Comparison of ENCODE assay signal across 8 cellular contexts in genomic region chr10:31083765-31084184, GRCh38. TPM values are rescaled to one million over a fixed set of nuclear protein-coding genes. Genes with fewer than 3 reads are reported as not detected.
DNase-seq lines count a peak whose midpoint lies in the region; ATAC-seq, FAIRE-seq and TF ChIP-seq lines count a peak whose summit lies in the region.

No MANE protein-coding gene starts in this region.

- no peak overlapping the region for H3K4me2 ChIP-seq in DOHH2 (ENCODE audit: low read length)

- no peak overlapping the region for H3K27ac ChIP-seq in DOHH2 (ENCODE audit: low read depth, low read length)

- H3K27me3 ChIP-seq in DOHH2 (ENCODE audit: control insufficient read depth, low read length), result no peaks in the 10 kb centered on the region

- H3K4me3 Mint-ChIP-seq in activated naive CD8-positive, alpha-beta T cell treated with anti-CD3 and anti-CD28 coated beads, Interleukin-2, amount 10 ng/mL, durations not matched to agents 7 days and 5 days, result no peak overlapping the region

- H3K9me3 ChIP-seq in DOHH2 (ENCODE audit: control insufficient read depth, insufficient read depth, low read length), result no peaks in the 10 kb centered on the region

- ATAC-seq in activated naive CD8-positive, alpha-beta T cell treated with anti-CD3 and anti-CD28 coated beads, Interleukin-2, amount 10 ng/mL, durations not matched to agents 7 days and 5 days (ENCODE audit: low read depth), result peak; percentile 81
- no peak for ATAC-seq in HG03342 (IDR thresholded peaks at IDR 0.05; ENCODE audit: unreplicated experiment)

- DNase-seq in LoVo (ENCODE audit: low spot score) (peak; percentile 59), SW 1271 (lab: John Stamatoyannopoulos, UW) (peak; percentile 40 to 61), iPS-NIHi11 (ENCODE audit: low spot score) (peak; percentile 70), frontal cortex (ENCODE audit: low spot score in 2 of 2) (no peak)
- peak; percentile 46 for DNase-seq in activated naive CD8-positive, alpha-beta T cell treated with anti-CD3 and anti-CD28 coated beads, Interleukin-2, amount 10 ng/mL, durations not matched to agents 7 days and 5 days
- DNase-seq in stimulated activated CD4-positive, alpha-beta T cell treated with anti-CD3 and anti-CD28 coated beads, Interleukin-4, amount 100 ng/mL, for 4 hours, result peak; percentile 47 to 54

- H3K27ac Mint-ChIP-seq in activated naive CD8-positive, alpha-beta T cell treated with anti-CD3 and anti-CD28 coated beads, Interleukin-2, amount 10 ng/mL, durations not matched to agents 7 days and 5 days, result no peak overlapping the region

- TF ChIP-seq CTCF in DOHH2 (IDR thresholded peaks at IDR 0.05; ENCODE audit: low read depth, low read length, poor library complexity, severe bottlenecking), result peak; percentile 55

- H3F3A ChIP-seq in DOHH2 (ENCODE audit: control insufficient read depth, insufficient read depth), result no peaks in the 10 kb centered on the region

- no peaks in the 10 kb centered on the region for H3K79me2 ChIP-seq in DOHH2 (ENCODE audit: control insufficient read depth, low read length)

- peaks cover 3% of the 10 kb centered on the region for H3K27me3 Mint-ChIP-seq in activated naive CD8-positive, alpha-beta T cell treated with anti-CD3 and anti-CD28 coated beads, Interleukin-2, amount 10 ng/mL, durations not matched to agents 7 days and 5 days

- H3K4me1 Mint-ChIP-seq in activated naive CD8-positive, alpha-beta T cell treated with anti-CD3 and anti-CD28 coated beads, Interleukin-2, amount 10 ng/mL, durations not matched to agents 7 days and 5 days, result peaks cover 8% of the 10 kb centered on the region

- H3K9me2 ChIP-seq in DOHH2 (replicated peaks; ENCODE audit: control insufficient read depth, low read length), result no peaks in the 10 kb centered on the region

- no peaks in the 10 kb centered on the region for H3K9me3 Mint-ChIP-seq in activated naive CD8-positive, alpha-beta T cell treated with anti-CD3 and anti-CD28 coated beads, Interleukin-2, amount 10 ng/mL, durations not matched to agents 7 days and 5 days

- no peak overlapping the region for H3K4me3 ChIP-seq in DOHH2 (ENCODE audit: low read length)

- POLR2A ChIA-PET in activated naive CD8-positive, alpha-beta T cell treated with anti-CD3 and anti-CD28 coated beads, Interleukin-2, amount 10 ng/mL, durations not matched to agents 7 days and 5 days (lab: Charles Lee), result interaction anchor here (0.7 kb wide), 1 partner anchor 414 kb away, joined by 3 read pairs; no protein-coding TSS in a partner anchor

- H3K4me1 ChIP-seq in DOHH2 (ENCODE audit: control insufficient read depth, low read length), result no peaks in the 10 kb centered on the region

- H3K36me3 ChIP-seq in DOHH2 (ENCODE audit: control insufficient read depth, low read length), result no peaks in the 10 kb centered on the region

- no peak for FAIRE-seq in frontal cortex (lab: Jason Lieb, UNC)

- H3K36me3 Mint-ChIP-seq in activated naive CD8-positive, alpha-beta T cell treated with anti-CD3 and anti-CD28 coated beads, Interleukin-2, amount 10 ng/mL, durations not matched to agents 7 days and 5 days, result no peaks in the 10 kb centered on the region

- no peaks in the 10 kb centered on the region for H4K20me1 ChIP-seq in DOHH2 (ENCODE audit: control insufficient read depth, insufficient read depth, low read depth, low read length)

RNA-seq across cellular contexts. Expression of gene ZNF438, which starts 52.1 kb away (rescaled TPM):
- 1 to 10 TPM; 3.1 to 3.9 TPM for total RNA-seq in activated naive CD8-positive, alpha-beta T cell treated with anti-CD3 and anti-CD28 coated beads, Interleukin-2, amount 10 ng/mL, durations not matched to agents 7 days and 5 days
- 2.9 TPM for total RNA-seq in frontal cortex

Comparison
In these comparisons a context has a peak if more than half of its experiments do, and no peak if none do; other contexts are left out.
1. DNase-seq: peak in LoVo (single experiment), SW 1271 (2 of 2), activated naive CD8-positive, alpha-beta T cell treated with anti-CD3 and anti-CD28 coated beads, Interleukin-2, amount 10 ng/mL, durations not matched to agents 7 days and 5 days (single experiment), iPS-NIHi11 (single experiment) and stimulated activated CD4-positive, alpha-beta T cell treated with anti-CD3 and anti-CD28 coated beads, Interleukin-4, amount 100 ng/mL, for 4 hours (2 of 2); none in frontal cortex (0 of 2).